Comparison of ENCODE assay signal across 11 cellular contexts in the genomic region with DNA sequence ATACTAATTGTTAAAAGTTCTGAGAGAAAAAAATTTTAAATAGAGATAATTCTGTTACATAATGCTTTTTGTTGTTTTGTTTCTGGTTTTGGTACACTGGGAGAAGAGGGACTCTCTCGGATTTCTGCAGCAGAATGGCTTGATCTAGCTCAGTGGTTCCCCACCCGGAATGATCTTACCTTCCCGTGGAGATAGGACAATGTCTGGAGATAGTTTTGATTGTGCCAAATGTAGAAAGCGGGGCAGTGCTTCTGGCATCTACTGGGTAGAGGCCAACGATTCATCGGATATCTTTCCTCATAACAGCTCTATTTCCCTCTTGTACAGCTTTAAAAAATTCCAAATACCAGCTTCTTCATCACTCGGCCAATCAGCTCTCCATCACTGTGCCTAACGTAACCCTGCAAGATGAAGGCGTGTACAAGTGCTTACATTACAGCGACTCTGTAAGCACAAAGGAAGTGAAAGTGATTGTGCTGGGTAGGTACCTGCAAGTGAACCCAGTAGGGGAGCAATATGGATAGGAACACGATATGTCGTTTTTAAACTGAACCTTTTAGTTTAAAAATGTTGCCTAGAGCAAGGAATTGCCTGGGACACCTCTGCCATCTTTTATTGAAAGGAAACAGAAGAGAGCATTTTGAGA. TPM values are rescaled to one million over a fixed set of nuclear protein-coding genes. Genes with fewer than 3 reads are reported as not detected.
A peak's percentile ranks its signal among the peaks of the same experiment; 100 is the strongest.
DNase-seq lines count a peak whose midpoint lies in the region; ATAC-seq and TF ChIP-seq lines count a peak whose summit lies in the region.
"Had no signal": no experiment of that assay in that cellular context is flagged by ENCODE, and none has a peak within 500 bp of the region (broad histone marks: within the 10 kb centered on the region; RNA-seq: fewer than 3 reads in every experiment).

No MANE protein-coding gene starts in this region.

- POLR2A ChIA-PET in CD4-positive, alpha-beta T cell (lab: Charles Lee) = interaction anchor here (0.6 to 3.5 kb wide), 15 partner anchors 8 to 237 kb away, joined by 3 to 44 read pairs (median 4); a partner anchor contains a TSS

- CTCF ChIA-PET in CD4-positive, alpha-beta T cell (lab: Charles Lee) = interaction anchor here (1.7 to 3.7 kb wide), 2 partner anchors 12 to 223 kb away, joined by 6 to 15 read pairs; no protein-coding TSS in a partner anchor

- H3K36me3 Mint-ChIP-seq in CD4-positive, alpha-beta T cell (ENCODE audit: low read depth) = peaks cover 8% of the 10 kb centered on the region
- H3K36me3 Mint-ChIP-seq in brain = no peaks in the 10 kb centered on the region

- H3K4me1 ChIP-seq in right cardiac atrium (ENCODE audit: control insufficient read depth, insufficient read depth, low read length) = no peaks in the 10 kb centered on the region
- H3K4me1 ChIP-seq: thyroid gland had no signal

- no peaks in the 10 kb centered on the region for H3K27me3 ChIP-seq in CD4-positive, alpha-beta T cell (ENCODE audit: control insufficient read depth, insufficient read depth, low read length)
- H3K27me3 ChIP-seq in right cardiac atrium (ENCODE audit: control insufficient read depth, insufficient read depth) = peaks cover 2% of the 10 kb centered on the region
- H3K27me3 ChIP-seq: thyroid gland had no signal

- no peaks in the 10 kb centered on the region for H3K9me3 Mint-ChIP-seq in CD4-positive, alpha-beta T cell
- H3K9me3 Mint-ChIP-seq in brain = no peaks in the 10 kb centered on the region

- H3K4me1 Mint-ChIP-seq in CD4-positive, alpha-beta T cell (ENCODE audit: low read depth) = peaks cover 39% of the 10 kb centered on the region
- peaks cover 43% of the 10 kb centered on the region for H3K4me1 Mint-ChIP-seq in brain

- H3K27ac ChIP-seq in CD4-positive, alpha-beta T cell (ENCODE audit: low read depth, low read length) = peak overlapping the region; percentile 18
- H3K27ac ChIP-seq in right cardiac atrium (ENCODE audit: low read length) = no peak overlapping the region
- H3K27ac ChIP-seq: thyroid gland had no signal

- H3K4me3 ChIP-seq in right cardiac atrium (ENCODE audit: low read length) = no peak overlapping the region
- H3K4me3 ChIP-seq: thyroid gland had no signal

- H3K27ac Mint-ChIP-seq in CD4-positive, alpha-beta T cell = peak overlapping the region; percentile 87
- peak overlapping the region in 4 of 5 experiments; percentile 43 to 90 (median 82) for H3K27ac Mint-ChIP-seq in brain

- peak overlapping the region; percentile 78 for H3K4me3 Mint-ChIP-seq in CD4-positive, alpha-beta T cell
- no peak overlapping the region for H3K4me3 Mint-ChIP-seq in brain

- no peaks in the 10 kb centered on the region for H3K9me3 ChIP-seq in CD4-positive, alpha-beta T cell (ENCODE audit: control insufficient read depth, low read length)
- H3K9me3 ChIP-seq in right cardiac atrium (ENCODE audit: control insufficient read depth, low read length) = no peaks in the 10 kb centered on the region
- H3K9me3 ChIP-seq: thyroid gland had no signal

- H3K27me3 Mint-ChIP-seq in CD4-positive, alpha-beta T cell = no peaks in the 10 kb centered on the region
- H3K27me3 Mint-ChIP-seq in brain = peaks cover 2% of the 10 kb centered on the region

- peak; percentile 96 for ATAC-seq in CD4-positive, alpha-beta T cell (ENCODE audit: poor library complexity)
- ATAC-seq in GM18868 (IDR thresholded peaks at IDR 0.05; ENCODE audit: unreplicated experiment) = peak; percentile 78
- peak; percentile 51 for ATAC-seq in HG03469 (IDR thresholded peaks at IDR 0.05; ENCODE audit: unreplicated experiment)
- ATAC-seq in right cardiac atrium = no peak
- no peak for ATAC-seq in GM18858 (IDR thresholded peaks at IDR 0.05; ENCODE audit: unreplicated experiment)

- peak in 4 of 10 experiments; percentile 8 to 26 (median 8) for DNase-seq in CD4-positive, alpha-beta T cell
- DNase-seq in right cardiac atrium (no peak), kidney tubule cell (ENCODE audit: low spot score) (no peak), OCI-M1 (lab: John Stamatoyannopoulos, UW) (no peak)
- DNase-seq: DMS153, thyroid gland had no signal

- intact Hi-C loops in CD4-positive, alpha-beta T cell (cut with DNase I, micrococcal nuclease) = loop anchor here (1.0 to 5.0 kb wide), 5 partner anchors 13 to 271 kb away; a partner anchor contains a TSS
- intact Hi-C loops in right cardiac atrium (cut with DNase I) = loop anchor here in 3 of 4 donors (2.0 to 10.0 kb wide), 4 partner anchors 55 to 224 kb away; no protein-coding TSS in a partner anchor

- WGBS in right cardiac atrium = 76% methylated on average over 12 of the region's 12 CpGs

- no peak for TF ChIP-seq CTCF in CD4-positive, alpha-beta T cell (IDR thresholded peaks at IDR 0.05)
- TF ChIP-seq CTCF in brain (conservative IDR thresholded peaks at IDR 0.05) = no peak

RNA-seq across cellular contexts. Expression of a gene that starts 13.2 kb away (rescaled TPM):
- total RNA-seq in CD4-positive, alpha-beta T cell = 1 to 10 TPM in 1 of 2 experiments, under 1 TPM in 1; 0.70 to 1.3 TPM
- polyA plus RNA-seq in brain (ENCODE audit: insufficient read depth, low read depth, low replicate concordance) (not detected), right cardiac atrium (not detected)
- under 1 TPM in 3 of 4 donors, not detected in 1; 0.14 to 0.29 (median 0.25) TPM for total RNA-seq in right cardiac atrium
- total RNA-seq: H4 had no signal

RNA-seq across cellular contexts. Expression of a gene that starts 31.1 kb away (rescaled TPM):
- 1 to 10 TPM; 4.6 to 4.7 TPM for total RNA-seq in CD4-positive, alpha-beta T cell
- polyA plus RNA-seq in brain (ENCODE audit: insufficient read depth, low read depth, low replicate concordance) = 11.8 TPM
- total RNA-seq in right cardiac atrium = 1 to 10 TPM; 4.8 to 5.6 (median 5.3) TPM
- polyA plus RNA-seq in right cardiac atrium = 3.2 TPM

Comparison
In these comparisons a context has a peak if more than half of its experiments do, and no peak if none do; other contexts are left out.
1. ATAC-seq: peak in CD4-positive, alpha-beta T cell (single experiment), GM18868 (single experiment) and HG03469 (single experiment); none in right cardiac atrium (0 of 2) and GM18858 (single experiment).